Comparison of ENCODE assay signal across 11 cellular contexts in genomic region chr9:97986466-97986865, GRCh38. TPM values are rescaled to one million over a fixed set of nuclear protein-coding genes. Genes with fewer than 3 reads are reported as not detected.
A peak's percentile ranks its signal among the peaks of the same experiment; 100 is the strongest.
DNase-seq lines count a peak whose midpoint lies in the region; ATAC-seq and TF ChIP-seq lines count a peak whose summit lies in the region.
"Had no signal": no experiment of that assay in that cellular context is flagged by ENCODE, and none has a peak within 500 bp of the region (broad histone marks: within the 10 kb centered on the region; RNA-seq: fewer than 3 reads in every experiment).

No MANE protein-coding gene starts in this region.

- no peak overlapping the region for H3K4me3 ChIP-seq in coronary artery

- H3K27ac Mint-ChIP-seq in CD4-positive, alpha-beta T cell: peak overlapping the region; percentile 97
- peak overlapping the region; percentile 89 for H3K27ac Mint-ChIP-seq in activated B cell treated with CpG ODN at 0.5 μM for 24 hours

- H3K36me3 Mint-ChIP-seq in CD4-positive, alpha-beta T cell (ENCODE audit: low read depth): peaks cover 4% of the 10 kb centered on the region
- no peaks in the 10 kb centered on the region for H3K36me3 Mint-ChIP-seq in activated B cell treated with CpG ODN at 0.5 μM for 24 hours (ENCODE audit: low read depth)

- no peak for ATAC-seq in CD4-positive, alpha-beta T cell (ENCODE audit: poor library complexity)
- ATAC-seq in activated B cell treated with CpG ODN at 0.5 μM for 24 hours (ENCODE audit: low read depth): no peak
- ATAC-seq in SK-N-SH treated with all-trans-retinoic acid at 6 μM for 48 hours: no peak
- ATAC-seq in GM19395 (IDR thresholded peaks at IDR 0.05; ENCODE audit: unreplicated experiment): no peak
- ATAC-seq: right cardiac atrium had no signal

- no peaks in the 10 kb centered on the region for H3K27me3 ChIP-seq in CD4-positive, alpha-beta T cell (ENCODE audit: control insufficient read depth, insufficient read depth, low read length)

- H3K9me3 ChIP-seq in CD4-positive, alpha-beta T cell (ENCODE audit: control insufficient read depth, low read length): no peaks in the 10 kb centered on the region

- no peak for DNase-seq in CD4-positive, alpha-beta T cell
- DNase-seq in HEK293T (ENCODE audit: extremely low spot score) (no peak), activated B cell treated with CpG ODN at 0.5 μM for 24 hours (no peak), myocyte (ENCODE audit: low read depth) (peak; percentile 83), coronary artery (ENCODE audit: low spot score) (no peak)
- DNase-seq in stimulated activated CD4-positive, alpha-beta T cell treated with anti-CD3 and anti-CD28 coated beads, Interleukin-4, amount 100 ng/mL, for 4 hours: no peak
- DNase-seq: MV-4-11, SHP77 had no signal

- no peaks in the 10 kb centered on the region for H3K27me3 Mint-ChIP-seq in CD4-positive, alpha-beta T cell
- H3K27me3 Mint-ChIP-seq in activated B cell treated with CpG ODN at 0.5 μM for 24 hours: no peaks in the 10 kb centered on the region

- CTCF ChIA-PET in CD4-positive, alpha-beta T cell (lab: Charles Lee): interaction anchor here (1.0 to 7.1 kb wide), 4 partner anchors 16 to 132 kb away, joined by 3 to 74 read pairs (median 3); partner anchors contain the start of gene TRMO
- CTCF ChIA-PET in HEK293T (lab: Yijun Ruan, JAX): no interaction called here
- CTCF ChIA-PET in activated B cell treated with CpG ODN at 0.5 μM for 24 hours (lab: Charles Lee): interaction anchor here (1.2 kb wide), 1 partner anchor 24 kb away, joined by 3 read pairs; no protein-coding TSS in a partner anchor

- no peak for TF ChIP-seq CTCF in CD4-positive, alpha-beta T cell (IDR thresholded peaks at IDR 0.05)
- no peak for TF ChIP-seq CTCF in activated B cell treated with CpG ODN at 0.5 μM for 24 hours (IDR thresholded peaks at IDR 0.05)
- TF ChIP-seq CTCF in coronary artery (IDR thresholded peaks at IDR 0.05): no peak

- no peaks in the 10 kb centered on the region for H3K9me3 Mint-ChIP-seq in CD4-positive, alpha-beta T cell
- no peaks in the 10 kb centered on the region for H3K9me3 Mint-ChIP-seq in activated B cell treated with CpG ODN at 0.5 μM for 24 hours

- POLR2A ChIA-PET in CD4-positive, alpha-beta T cell (lab: Charles Lee): interaction anchor here (1.4 to 6.9 kb wide), 4 partner anchors 13 to 81 kb away, joined by 3 to 181 read pairs (median 6); partner anchors contain the start of genes NANS and TRMO
- POLR2A ChIA-PET in HEK293T (lab: Yijun Ruan, JAX): interaction anchor here (2.1 kb wide), 1 partner anchor 65 kb away, joined by 10 read pairs; the partner anchor contains the start of gene TRMO
- POLR2A ChIA-PET in activated B cell treated with CpG ODN at 0.5 μM for 24 hours (lab: Charles Lee): interaction anchor here (0.5 to 4.5 kb wide), 4 partner anchors 64 to 591 kb away, joined by 5 to 32 read pairs (median 16); partner anchors contain the start of genes NANS, NCBP1, TRMO and TSTD2

- H3K4me3 Mint-ChIP-seq in CD4-positive, alpha-beta T cell: peak overlapping the region; percentile 92
- H3K4me3 Mint-ChIP-seq in activated B cell treated with CpG ODN at 0.5 μM for 24 hours: peak overlapping the region; percentile 79

- peaks cover 70% of the 10 kb centered on the region for H3K4me1 Mint-ChIP-seq in CD4-positive, alpha-beta T cell (ENCODE audit: low read depth)
- peaks cover 70% of the 10 kb centered on the region for H3K4me1 Mint-ChIP-seq in activated B cell treated with CpG ODN at 0.5 μM for 24 hours

- intact Hi-C loops in CD4-positive, alpha-beta T cell (cut with DNase I, micrococcal nuclease): loop anchor here in 1 of 2 experiments (5.0 to 10.0 kb wide), 3 partner anchors 46 to 1118 kb away; partner anchors contain the start of gene TGFBR1
- intact Hi-C loops in activated B cell treated with CpG ODN at 0.5 μM for 24 hours (cut with micrococcal nuclease): loop anchor here (5.0 kb wide), 1 partner anchor 134 kb away; the partner anchor contains the start of gene FOXE1

- no peak overlapping the region for H3K27ac ChIP-seq in CD4-positive, alpha-beta T cell (ENCODE audit: low read depth, low read length)
- H3K27ac ChIP-seq in coronary artery: no peak overlapping the region

TF ChIP-seq in HEK293T, 16 proteins besides CTCF, POLR2A, EP300 and RAD21:
- TF ChIP-seq PKNOX1 (IDR thresholded peaks at IDR 0.05): peak; percentile 59
- TF ChIP-seq NFRKB (IDR thresholded peaks at IDR 0.05): no peak
- peak; percentile 19; the same call in 1 of the 2 replicates for TF ChIP-seq L3MBTL2 (conservative IDR thresholded peaks at IDR 0.05)
TF ChIP-seq in HEK293T: peak in this region for 2.

TF ChIP-seq in SK-N-SH treated with all-trans-retinoic acid at 6 μM for 48 hours, 23 proteins besides CTCF, POLR2A, EP300 and RAD21:
- TF ChIP-seq ISL1 (CRISPR knock-in tag; IDR thresholded peaks at IDR 0.05) (no peak), SNAI2 (CRISPR knock-in tag; IDR thresholded peaks at IDR 0.05) (no peak), BACH2 (CRISPR knock-in tag; IDR thresholded peaks at IDR 0.05; ENCODE audit: borderline replicate concordance) (no peak), ZNF8 (CRISPR knock-in tag; IDR thresholded peaks at IDR 0.05) (no peak), ARNTL (CRISPR knock-in tag; IDR thresholded peaks at IDR 0.05; ENCODE audit: borderline replicate concordance, low read depth) (no peak), POU6F1 (CRISPR knock-in tag; IDR thresholded peaks at IDR 0.05; ENCODE audit: borderline replicate concordance, low read depth) (no peak), CREB5 (CRISPR knock-in tag; IDR thresholded peaks at IDR 0.05; ENCODE audit: low read depth) (no peak), OSR1 (CRISPR knock-in tag; IDR thresholded peaks at IDR 0.05) (no peak), ZFP3 (CRISPR knock-in tag; IDR thresholded peaks at IDR 0.05) (no peak), CSRNP3 (CRISPR knock-in tag; IDR thresholded peaks at IDR 0.05) (no peak)
- TF ChIP-seq, protein P1, sequence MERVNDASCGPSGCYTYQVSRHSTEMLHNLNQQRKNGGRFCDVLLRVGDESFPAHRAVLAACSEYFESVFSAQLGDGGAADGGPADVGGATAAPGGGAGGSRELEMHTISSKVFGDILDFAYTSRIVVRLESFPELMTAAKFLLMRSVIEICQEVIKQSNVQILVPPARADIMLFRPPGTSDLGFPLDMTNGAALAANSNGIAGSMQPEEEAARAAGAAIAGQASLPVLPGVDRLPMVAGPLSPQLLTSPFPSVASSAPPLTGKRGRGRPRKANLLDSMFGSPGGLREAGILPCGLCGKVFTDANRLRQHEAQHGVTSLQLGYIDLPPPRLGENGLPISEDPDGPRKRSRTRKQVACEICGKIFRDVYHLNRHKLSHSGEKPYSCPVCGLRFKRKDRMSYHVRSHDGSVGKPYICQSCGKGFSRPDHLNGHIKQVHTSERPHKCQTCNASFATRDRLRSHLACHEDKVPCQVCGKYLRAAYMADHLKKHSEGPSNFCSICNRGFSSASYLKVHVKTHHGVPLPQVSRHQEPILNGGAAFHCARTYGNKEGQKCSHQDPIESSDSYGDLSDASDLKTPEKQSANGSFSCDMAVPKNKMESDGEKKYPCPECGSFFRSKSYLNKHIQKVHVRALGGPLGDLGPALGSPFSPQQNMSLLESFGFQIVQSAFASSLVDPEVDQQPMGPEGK (CRISPR knock-in tag; IDR thresholded peaks at IDR 0.05; ENCODE audit: borderline replicate concordance): no peak

RNA-seq across cellular contexts. Expression of gene ANP32B, which starts 3.3 kb away (rescaled TPM):
- total RNA-seq in CD4-positive, alpha-beta T cell: 100 to 1,000 TPM; 178 to 192 TPM
- total RNA-seq in activated B cell treated with CpG ODN at 0.5 μM for 24 hours (162 and 173 TPM in 2 replicates), myocyte (7.0 and 7.1 TPM in 2 replicates)
- polyA plus RNA-seq in myocyte (2012): 88.5 TPM

RNA-seq across cellular contexts. Expression of gene HEMGN, which starts 48.5 kb away (rescaled TPM):
- under 1 TPM; 0.30 to 0.34 TPM for total RNA-seq in CD4-positive, alpha-beta T cell
- total RNA-seq in activated B cell treated with CpG ODN at 0.5 μM for 24 hours (0.11 TPM in 1 of 2 replicates, not detected in the other), myocyte (0.08 and 0.10 TPM in 2 replicates)
- not detected for polyA plus RNA-seq in myocyte (2012)
- total RNA-seq: right cardiac atrium had no signal
- polyA plus RNA-seq: right cardiac atrium had no signal

Comparison
In these comparisons a context has a peak if more than half of its experiments do, and no peak if none do; other contexts are left out.
1. RNA of gene ANP32B, which starts 3.3 kb away (total RNA-seq): 178 to 192 TPM in CD4-positive, alpha-beta T cell and 162 to 173 TPM in activated B cell treated with CpG ODN at 0.5 μM for 24 hours; 7.0 to 7.1 TPM in myocyte; every median in the first group is over 10 times any median in the second.